ENCODE assay signal across 26 cellular contexts in genomic region chr3:104402902-104403301, GRCh38.
"Had no signal": no experiment of that assay in that cellular context is flagged by ENCODE, and none has a peak within 500 bp of the region (broad histone marks: within the 10 kb centered on the region; RNA-seq: fewer than 3 reads in every experiment).

No MANE protein-coding gene starts in this region.

- H3K27me3 ChIP-seq: ovary, sigmoid colon, spleen, suprapubic skin, tibial artery, upper lobe of right lung had no signal

- H3K4me1 ChIP-seq: left ventricle myocardium inferior, prostate gland, sigmoid colon, spleen, suprapubic skin, upper lobe of right lung had no signal

- H3K4me3 Mint-ChIP-seq: immature natural killer cell; mesothelial cell of epicardium; naive B cell; natural killer cell; stimulated activated effector memory CD8-positive, alpha-beta T cell treated with anti-CD3 and anti-CD28 coated beads, Interleukin-12 subunit alpha, Interleukin-12 subunit beta, amount 100 ng/mL, for 72 hours; stimulated activated naive CD8-positive, alpha-beta T cell treated with anti-CD3 and anti-CD28 coated beads, Interleukin-15, Interleukin-2, amounts not matched to agents 100 ng/mL and 50 ng/mL, for 24 hours had no signal

- H3K36me3 ChIP-seq: left ventricle myocardium inferior, ovary, prostate gland, sigmoid colon, spleen, suprapubic skin, thoracic aorta, tibial artery, upper lobe of right lung had no signal

- H3K27me3 Mint-ChIP-seq: naive B cell; stimulated activated naive CD8-positive, alpha-beta T cell treated with anti-CD3 and anti-CD28 coated beads, Interleukin-15, Interleukin-2, amounts not matched to agents 100 ng/mL and 50 ng/mL, for 24 hours had no signal

- H3K27ac ChIP-seq: left ventricle myocardium inferior, ovary, prostate gland, sigmoid colon, spleen, suprapubic skin, thoracic aorta, tibial artery, upper lobe of right lung had no signal

- H3K9me3 ChIP-seq: ovary, prostate gland, sigmoid colon, tibial artery, upper lobe of right lung had no signal

- H3K27ac Mint-ChIP-seq: immature natural killer cell; mesothelial cell of epicardium; naive B cell; natural killer cell; stimulated activated effector memory CD8-positive, alpha-beta T cell treated with anti-CD3 and anti-CD28 coated beads, Interleukin-12 subunit alpha, Interleukin-12 subunit beta, amount 100 ng/mL, for 72 hours; stimulated activated naive CD8-positive, alpha-beta T cell treated with anti-CD3 and anti-CD28 coated beads, Interleukin-15, Interleukin-2, amounts not matched to agents 100 ng/mL and 50 ng/mL, for 24 hours had no signal

- H3K4me1 Mint-ChIP-seq: immature natural killer cell; mesothelial cell of epicardium; naive B cell; natural killer cell; stimulated activated effector memory CD8-positive, alpha-beta T cell treated with anti-CD3 and anti-CD28 coated beads, Interleukin-12 subunit alpha, Interleukin-12 subunit beta, amount 100 ng/mL, for 72 hours had no signal

- ATAC-seq: natural killer cell; right cardiac atrium; stimulated activated effector memory CD8-positive, alpha-beta T cell treated with anti-CD3 and anti-CD28 coated beads, Interleukin-12 subunit alpha, Interleukin-12 subunit beta, amount 100 ng/mL, for 72 hours; upper lobe of right lung had no signal

- H3K4me3 ChIP-seq: left ventricle myocardium inferior, lung, ovary, prostate gland, sigmoid colon, spleen, suprapubic skin, thoracic aorta, tibial artery, upper lobe of right lung had no signal

- DNase-seq: hypothalamus; immature natural killer cell; left ventricle myocardium inferior; mesendoderm; naive B cell; natural killer cell; ovary; posterior cingulate gyrus; retina; right cardiac atrium; sigmoid colon; small intestine; spleen; stimulated activated CD4-positive, alpha-beta T cell treated with anti-CD3 and anti-CD28 coated beads, Interleukin-4, amount 100 ng/mL, for 24 hours; stimulated activated naive CD4-positive, alpha-beta T cell; tibial artery; trophoblast cell; upper lobe of right lung had no signal

- H3K36me3 Mint-ChIP-seq: immature natural killer cell; stimulated activated effector memory CD8-positive, alpha-beta T cell treated with anti-CD3 and anti-CD28 coated beads, Interleukin-12 subunit alpha, Interleukin-12 subunit beta, amount 100 ng/mL, for 72 hours had no signal

- FAIRE-seq: small intestine, urothelium cell line had no signal
